ENCODE assay signal across 10 cellular contexts in genomic region chr12:123900898-123901376, GRCh38.
A peak's percentile ranks its signal among the peaks of the same experiment; 100 is the strongest.
DNase-seq lines count a peak whose midpoint lies in the region; ATAC-seq and TF ChIP-seq lines count a peak whose summit lies in the region.
"Had no signal": no experiment of that assay in that cellular context is flagged by ENCODE, and none has a peak within 500 bp of the region (broad histone marks: within the 10 kb centered on the region; RNA-seq: fewer than 3 reads in every experiment).

No MANE protein-coding gene starts in this region.

- DNase-seq in NCI-H82 (lab: John Stamatoyannopoulos, UW) = peak; percentile 49
- DNase-seq in NCI-H82 treated with DMSO at 0.1 percent for 48 hours (lab: John Stamatoyannopoulos, UW; ENCODE audit: unreplicated experiment) = no peak
- DNase-seq in HT1080 (ENCODE audit: low read depth) = peak; percentile 33
- DNase-seq in activated T-cell treated with anti-CD3 and anti-CD28 coated beads, Interleukin-2, amount 50 U/mL, for 72 hours = no peak
- peak in 2 of 10 donors; percentile 15 to 19 for DNase-seq in naive thymus-derived CD8-positive, alpha-beta T cell
- no peak for DNase-seq in ascending aorta (ENCODE audit: low spot score in 2 of 2)
- DNase-seq: NCI-H1105 treated with DMSO at 0.1 percent for 48 hours, right cardiac atrium had no signal

- no peak overlapping the region for H3K27ac ChIP-seq in ascending aorta

- peak; percentile 32 to 59 for ATAC-seq in activated T-cell treated with anti-CD3 and anti-CD28 coated beads, Interleukin-2, amount 50 U/mL, for 72 hours (replicated peaks in 1 of 2)
- peak; percentile 35 to 58 for ATAC-seq in naive thymus-derived CD8-positive, alpha-beta T cell
- no peak for ATAC-seq in GM21717 (IDR thresholded peaks at IDR 0.05; ENCODE audit: unreplicated experiment)
- no peak for ATAC-seq in GM18498 (IDR thresholded peaks at IDR 0.05; ENCODE audit: unreplicated experiment)
- ATAC-seq: right cardiac atrium had no signal

- no peaks in the 10 kb centered on the region for H3K27me3 ChIP-seq in ascending aorta

- H3K4me3 ChIP-seq in ascending aorta = no peak overlapping the region

- no peaks in the 10 kb centered on the region for H3K4me1 ChIP-seq in ascending aorta

- no peak overlapping the region for H3K27ac Mint-ChIP-seq in activated T-cell treated with anti-CD3 and anti-CD28 coated beads, Interleukin-2, amount 50 U/mL, for 72 hours
- peak overlapping the region in 2 of 10 donors; percentile 17 to 71 for H3K27ac Mint-ChIP-seq in naive thymus-derived CD8-positive, alpha-beta T cell

- H3K36me3 Mint-ChIP-seq in activated T-cell treated with anti-CD3 and anti-CD28 coated beads, Interleukin-2, amount 50 U/mL, for 72 hours (ENCODE audit: insufficient read depth in 2 of 2) = no peaks in the 10 kb centered on the region
- H3K36me3 Mint-ChIP-seq in naive thymus-derived CD8-positive, alpha-beta T cell = no peaks in the 10 kb centered on the region

- POLR2A ChIA-PET in naive thymus-derived CD8-positive, alpha-beta T cell (lab: Charles Lee) = no interaction called here

- intact Hi-C loops in ascending aorta (cut with DNase I) = no loop called here

- H3K36me3 ChIP-seq in ascending aorta = no peaks in the 10 kb centered on the region

- peaks cover 15% of the 10 kb centered on the region for H3K4me1 Mint-ChIP-seq in activated T-cell treated with anti-CD3 and anti-CD28 coated beads, Interleukin-2, amount 50 U/mL, for 72 hours (ENCODE audit: low read depth)
- peaks cover 9 to 16% (median 10%) of the 10 kb centered on the region in 4 donors for H3K4me1 Mint-ChIP-seq in naive thymus-derived CD8-positive, alpha-beta T cell

- H3K27me3 Mint-ChIP-seq in activated T-cell treated with anti-CD3 and anti-CD28 coated beads, Interleukin-2, amount 50 U/mL, for 72 hours (ENCODE audit: low read depth) = no peaks in the 10 kb centered on the region
- peaks cover 0 to 14% (median 1%) of the 10 kb centered on the region in 5 donors for H3K27me3 Mint-ChIP-seq in naive thymus-derived CD8-positive, alpha-beta T cell

- TF ChIP-seq CTCF in ascending aorta (IDR thresholded peaks at IDR 0.05) = no peak

- H3K9me3 Mint-ChIP-seq in activated T-cell treated with anti-CD3 and anti-CD28 coated beads, Interleukin-2, amount 50 U/mL, for 72 hours = no peaks in the 10 kb centered on the region
- H3K9me3 Mint-ChIP-seq in naive thymus-derived CD8-positive, alpha-beta T cell = no peaks in the 10 kb centered on the region

- no peaks in the 10 kb centered on the region for H3K9me3 ChIP-seq in ascending aorta

- H3K4me3 Mint-ChIP-seq in activated T-cell treated with anti-CD3 and anti-CD28 coated beads, Interleukin-2, amount 50 U/mL, for 72 hours = no peak overlapping the region
- peak overlapping the region in 8 of 10 donors; percentile 29 to 68 (median 56) for H3K4me3 Mint-ChIP-seq in naive thymus-derived CD8-positive, alpha-beta T cell

Comparison
In these comparisons a context has a peak if more than half of its experiments do, and no peak if none do; other contexts are left out.
1. DNase-seq: peak in NCI-H82 (single experiment) and HT1080 (single experiment); none in NCI-H82 treated with DMSO at 0.1 percent for 48 hours (single experiment), activated T-cell treated with anti-CD3 and anti-CD28 coated beads, Interleukin-2, amount 50 U/mL, for 72 hours (0 of 2) and ascending aorta (0 of 2).
2. ATAC-seq: peak in activated T-cell treated with anti-CD3 and anti-CD28 coated beads, Interleukin-2, amount 50 U/mL, for 72 hours (2 of 2) and naive thymus-derived CD8-positive, alpha-beta T cell (2 of 2); none in GM21717 (single experiment) and GM18498 (single experiment).
3. H3K4me3 Mint-ChIP-seq: peak in naive thymus-derived CD8-positive, alpha-beta T cell (8 of 10); none in activated T-cell treated with anti-CD3 and anti-CD28 coated beads, Interleukin-2, amount 50 U/mL, for 72 hours (0 of 2).